24 cellular contexts compared by ENCODE assay signal in the genomic region with DNA sequence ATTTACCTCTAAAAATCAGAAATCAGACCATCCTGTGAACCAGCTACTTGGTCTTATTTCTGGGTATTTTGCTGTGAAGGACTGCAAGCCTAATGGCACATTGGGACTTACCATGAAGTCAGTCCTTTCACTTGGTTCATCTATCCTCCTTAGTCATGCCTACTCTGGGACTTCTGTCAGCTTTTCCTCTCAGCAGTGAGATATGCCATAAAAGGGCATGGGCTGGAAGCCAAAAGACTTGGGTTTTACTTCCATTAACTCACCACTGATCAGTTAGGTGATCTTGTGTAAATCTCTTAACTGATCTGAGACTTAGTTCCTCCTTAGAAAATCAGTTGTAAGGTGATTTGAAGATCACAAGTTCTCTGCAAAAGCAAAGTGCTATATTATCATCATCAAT.
"Had no signal": no experiment of that assay in that cellular context is flagged by ENCODE, and none has a peak within 500 bp of the region (broad histone marks: within the 10 kb centered on the region; RNA-seq: fewer than 3 reads in every experiment).

No MANE protein-coding gene starts in this region.

- H3K4me3 ChIP-seq: PC-9, Peyer's patch, SJCRH30 had no signal

- H3K36me3 ChIP-seq: Peyer's patch, SJCRH30 had no signal

- ATAC-seq: Right ventricle myocardium inferior, SK-N-SH treated with all-trans-retinoic acid at 6 μM for 48 hours had no signal

- H3K4me1 ChIP-seq: Peyer's patch, SJCRH30 had no signal

- H3K9me3 ChIP-seq: Peyer's patch, SJCRH30 had no signal

- H3K27me3 ChIP-seq: Peyer's patch, SJCRH30 had no signal

- H2AFZ ChIP-seq: PC-9 had no signal

- FAIRE-seq: HTR-8/SVneo had no signal

- H3K4me2 ChIP-seq: PC-9 had no signal

- H3K27ac ChIP-seq: HL-60, PC-9, Peyer's patch, SJCRH30 had no signal

- DNase-seq: Karpas-422, KG1, MM.1S, NCI-H1092 treated with DMSO at 0.1 percent for 48 hours, NCI-H1436, NCI-H187, NCI-H2029, NCI-H2081 treated with DMSO at 0.1 percent for 48 hours, NCI-H2171, NCI-H226, NCI-H446, NCI-H510A, NCI-H524 treated with DMSO at 0.1 percent for 48 hours, NCI-H69, NCI-H774, PC-9, Peyer's patch, SHP77 treated with DMSO at 0.1 percent for 48 hours, SJCRH30, T-helper 1 cell had no signal
